Comparison of ENCODE assay signal across 19 cellular contexts in genomic region chr17:55441544-55441943, GRCh38. TPM values are rescaled to one million over a fixed set of nuclear protein-coding genes. Genes with fewer than 3 reads are reported as not detected.
DNase-seq lines count a peak whose midpoint lies in the region; ATAC-seq and TF ChIP-seq lines count a peak whose summit lies in the region.
"Had no signal": no experiment of that assay in that cellular context is flagged by ENCODE, and none has a peak within 500 bp of the region (broad histone marks: within the 10 kb centered on the region; RNA-seq: fewer than 3 reads in every experiment).

No MANE protein-coding gene starts in this region.

- no peak overlapping the region for H2BK15ac ChIP-seq in mesenchymal stem cell (ENCODE audit: low read depth, poor library complexity, severe bottlenecking)

- H2BK5ac ChIP-seq in mesenchymal stem cell (ENCODE audit: low read depth, low read length, poor library complexity, severe bottlenecking) = no peak overlapping the region

- no peak for TF ChIP-seq CTCF in type B pancreatic cell (conservative IDR thresholded peaks at IDR 0.05)
- TF ChIP-seq CTCF in heart left ventricle (IDR thresholded peaks at IDR 0.05) = no peak

- H4K8ac ChIP-seq in mesenchymal stem cell (ENCODE audit: low read length) = no peak overlapping the region

- ATAC-seq in GM18868 (IDR thresholded peaks at IDR 0.05; ENCODE audit: unreplicated experiment) (peak; percentile 36), HG02885 (IDR thresholded peaks at IDR 0.05; ENCODE audit: poor library complexity, unreplicated experiment) (no peak), heart left ventricle (no peak)
- ATAC-seq: CD8-positive, alpha-beta T cell; effector memory CD8-positive, alpha-beta T cell had no signal

- H2AK5ac ChIP-seq in mesenchymal stem cell (ENCODE audit: low read length, severe bottlenecking) = peak overlapping the region; percentile 13

- H3K4me1 Mint-ChIP-seq in type B pancreatic cell (ENCODE audit: unreplicated experiment) = peaks cover 40% of the 10 kb centered on the region

- H3K14ac ChIP-seq in mesenchymal stem cell (ENCODE audit: low read length in 2 of 2) = no peak overlapping the region

- peak overlapping the region; percentile 37 to 82 for H2BK12ac ChIP-seq in mesenchymal stem cell (ENCODE audit: low read length in 2 of 2)

- no peak overlapping the region for H3K4me3 Mint-ChIP-seq in type B pancreatic cell
- H3K4me3 Mint-ChIP-seq: activated naive CD4-positive, alpha-beta T cell treated with anti-CD3 and anti-CD28 coated beads, Interleukin-2, amount 10 ng/mL, durations not matched to agents 7 days and 5 days; CD8-positive, alpha-beta T cell; effector memory CD8-positive, alpha-beta T cell had no signal

- no peaks in the 10 kb centered on the region for H3K9me3 ChIP-seq in mesenchymal stem cell (ENCODE audit: control insufficient read depth, low read length)
- no peaks in the 10 kb centered on the region for H3K9me3 ChIP-seq in heart left ventricle
- H3K9me3 ChIP-seq: left ventricle myocardium inferior, neutrophil, thoracic aorta had no signal

- no peak overlapping the region for H3K9ac ChIP-seq in mesenchymal stem cell (ENCODE audit: low read length)

- H3K9me3 Mint-ChIP-seq in type B pancreatic cell = no peaks in the 10 kb centered on the region
- H3K9me3 Mint-ChIP-seq: activated naive CD4-positive, alpha-beta T cell treated with anti-CD3 and anti-CD28 coated beads, Interleukin-2, amount 10 ng/mL, durations not matched to agents 7 days and 5 days; CD8-positive, alpha-beta T cell; effector memory CD8-positive, alpha-beta T cell had no signal

- H3K4me1 ChIP-seq in mesenchymal stem cell (ENCODE audit: control insufficient read depth, insufficient read depth, low read depth, low read length) (peaks cover 12% of the 10 kb centered on the region), heart left ventricle (peaks cover 0 to 23% (median 0%) of the 10 kb centered on the region in 12 donors)

- DNase-seq in DMS153 (lab: John Stamatoyannopoulos, UW) (peak; percentile 33), NCI-H69 (lab: John Stamatoyannopoulos, UW) (peak; percentile 3), mesenchymal stem cell (no peak), type B pancreatic cell (ENCODE audit: extremely low spot score, unreplicated experiment) (no peak), heart left ventricle (no peak)
- DNase-seq: activated CD4-positive, alpha-beta T cell treated with anti-CD3 and anti-CD28 coated beads, Interleukin-2, amount 50 U/mL, for 4 hours; activated naive CD4-positive, alpha-beta T cell treated with anti-CD3 and anti-CD28 coated beads, Interleukin-2, amount 10 ng/mL, durations not matched to agents 7 days and 5 days; activated T-cell treated with anti-CD3 and anti-CD28 coated beads for 4 hours; CD8-positive, alpha-beta T cell; DND-41; effector memory CD8-positive, alpha-beta T cell; head of caudate nucleus; left ventricle myocardium inferior; SIG-M5; T-helper 1 cell had no signal

- no peaks in the 10 kb centered on the region for H3K79me1 ChIP-seq in mesenchymal stem cell (replicated peaks; ENCODE audit: low read length, poor library complexity, severe bottlenecking)

- H3K27me3 ChIP-seq in mesenchymal stem cell (ENCODE audit: control insufficient read depth in 1 of 2, insufficient read depth in 1 of 2, low read length in 2 of 2) = no peaks in the 10 kb centered on the region
- no peaks in the 10 kb centered on the region for H3K27me3 ChIP-seq in heart left ventricle
- H3K27me3 ChIP-seq: neutrophil had no signal

- intact Hi-C loops in heart left ventricle (cut with DNase I) = loop anchor here in 1 of 10 donors (10.0 kb wide), 1 partner anchor 873 kb away; no protein-coding TSS in a partner anchor

- H3K4me2 ChIP-seq in mesenchymal stem cell (ENCODE audit: low read length, poor library complexity, severe bottlenecking) = no peak overlapping the region

- H3K4me3 ChIP-seq in mesenchymal stem cell (ENCODE audit: insufficient read depth in 1 of 2, low read depth in 1 of 2, low read length in 2 of 2) = no peak overlapping the region
- H3K4me3 ChIP-seq in heart left ventricle = no peak overlapping the region
- H3K4me3 ChIP-seq: left ventricle myocardium inferior, thoracic aorta had no signal

- no peak overlapping the region for H2BK120ac ChIP-seq in mesenchymal stem cell (ENCODE audit: low read depth, low read length)

- 60% methylated on average over 2 of the region's 2 CpGs for WGBS in mesenchymal stem cell
- 72 to 79% (median 74%) methylated on average over 2 of the region's 2 CpGs for WGBS in heart left ventricle, 4 donors

- no peaks in the 10 kb centered on the region for H3K36me3 ChIP-seq in mesenchymal stem cell (ENCODE audit: control insufficient read depth in 1 of 2, insufficient read depth in 2 of 2, low read depth in 1 of 2, low read length in 2 of 2)
- H3K36me3 ChIP-seq in heart left ventricle = no peaks in the 10 kb centered on the region
- H3K36me3 ChIP-seq: left ventricle myocardium inferior, neutrophil, thoracic aorta had no signal

- H4K91ac ChIP-seq in mesenchymal stem cell (ENCODE audit: low read length) = no peak overlapping the region

- no peak overlapping the region for H3K23ac ChIP-seq in mesenchymal stem cell (ENCODE audit: low read length in 2 of 2)

- TF ChIP-seq POLR2A in heart left ventricle (IDR thresholded peaks at IDR 0.05) = no peak

- H3K4ac ChIP-seq in mesenchymal stem cell (ENCODE audit: low read depth in 1 of 2, low read length in 2 of 2) = peak overlapping the region; percentile 43 to 73

- no peak overlapping the region for H2AFZ ChIP-seq in mesenchymal stem cell (ENCODE audit: low read depth, low read length)

- peak overlapping the region; percentile 37 to 55 for H3K18ac ChIP-seq in mesenchymal stem cell (ENCODE audit: low read depth in 1 of 2, low read length in 2 of 2)

- H3K27ac ChIP-seq in mesenchymal stem cell (ENCODE audit: low read length, poor library complexity, severe bottlenecking) = no peak overlapping the region
- H3K27ac ChIP-seq in heart left ventricle = peak overlapping the region in 1 of 12 donors; percentile 88
- H3K27ac ChIP-seq: left ventricle myocardium inferior, neutrophil, thoracic aorta had no signal

- no peaks in the 10 kb centered on the region for H3K36me3 Mint-ChIP-seq in type B pancreatic cell
- H3K36me3 Mint-ChIP-seq: activated naive CD4-positive, alpha-beta T cell treated with anti-CD3 and anti-CD28 coated beads, Interleukin-2, amount 10 ng/mL, durations not matched to agents 7 days and 5 days; CD8-positive, alpha-beta T cell had no signal

- no peak overlapping the region for H3K27ac Mint-ChIP-seq in type B pancreatic cell
- H3K27ac Mint-ChIP-seq: activated naive CD4-positive, alpha-beta T cell treated with anti-CD3 and anti-CD28 coated beads, Interleukin-2, amount 10 ng/mL, durations not matched to agents 7 days and 5 days; CD8-positive, alpha-beta T cell; effector memory CD8-positive, alpha-beta T cell had no signal

- H3K27me3 Mint-ChIP-seq in type B pancreatic cell = peaks cover 5% of the 10 kb centered on the region

RNA-seq across cellular contexts. Expression of gene MMD, which starts 19.9 kb away (rescaled TPM):
- 126 TPM for polyA plus RNA-seq in mesenchymal stem cell (2013, experiment 1 of 2)
- polyA plus RNA-seq in mesenchymal stem cell (2013, experiment 2 of 2) = 132 TPM
- total RNA-seq in type B pancreatic cell (ENCODE audit: low replicate concordance) = 14.0 and 36.9 TPM in 2 replicates
- total RNA-seq in heart left ventricle = 10 to 100 TPM in 8 of 9 donors, 1 to 10 TPM in 1; 8.8 to 25.0 (median 12.5) TPM
- 1 to 10 TPM; 8.2 to 9.6 TPM for polyA plus RNA-seq in heart left ventricle

Comparison
In these comparisons a context has a peak if more than half of its experiments do, and no peak if none do; other contexts are left out.
1. DNase-seq: peak in DMS153 (single experiment) and NCI-H69 (single experiment); none in mesenchymal stem cell (single experiment), type B pancreatic cell (single experiment) and heart left ventricle (0 of 5).